8 cellular contexts compared by ENCODE assay signal in the genomic region with DNA sequence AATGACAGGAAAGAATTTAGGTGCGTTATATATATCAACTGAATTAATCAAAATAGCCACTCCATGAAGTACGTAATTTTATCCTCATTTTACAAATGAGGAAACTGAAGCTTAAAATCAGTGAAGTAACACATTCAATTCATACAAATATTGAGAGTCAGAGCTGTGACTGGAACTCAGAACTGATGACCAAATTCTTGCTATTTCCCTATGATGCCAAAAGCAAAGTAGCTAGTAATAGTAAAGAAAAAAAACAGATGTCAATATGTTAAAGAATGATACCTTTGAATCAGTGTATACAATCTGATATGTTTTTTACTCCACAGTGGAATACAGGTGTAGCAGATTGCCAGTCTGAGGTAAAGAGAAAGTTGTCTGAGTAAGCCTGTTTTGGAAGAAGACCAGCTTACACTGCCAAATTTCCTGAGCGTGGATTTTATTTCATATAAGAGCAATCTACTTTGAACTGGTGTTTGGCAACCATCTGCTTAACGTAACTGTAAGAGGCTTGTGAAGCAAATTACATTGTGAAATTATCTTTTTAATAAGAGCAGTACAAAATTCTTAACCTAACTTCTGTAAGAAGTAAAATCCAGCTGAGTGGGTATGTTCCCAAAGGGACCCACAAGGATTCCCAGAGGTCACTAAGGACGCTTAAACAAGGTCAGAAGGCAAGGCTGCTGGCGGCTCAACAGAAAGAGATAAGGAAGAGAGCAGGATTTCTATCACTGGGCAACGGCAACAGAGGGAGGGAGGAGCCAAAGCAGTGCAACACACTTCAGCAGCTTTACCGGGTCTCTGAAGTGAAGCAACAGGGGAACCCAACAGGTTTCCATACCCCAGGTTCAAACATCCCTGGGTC.
A peak's percentile ranks its signal among the peaks of the same experiment; 100 is the strongest.
DNase-seq lines count a peak whose midpoint lies in the region; ATAC-seq and TF ChIP-seq lines count a peak whose summit lies in the region.

No MANE protein-coding gene starts in this region.

- H3K79me2 ChIP-seq in GM23338 (replicated peaks; ENCODE audit: insufficient read depth), result no peaks in the 10 kb centered on the region

- H4K20me1 ChIP-seq in GM23338 (replicated peaks; ENCODE audit: insufficient read depth), result no peaks in the 10 kb centered on the region

- H3K27ac Mint-ChIP-seq in GM23338, result peak overlapping the region; percentile 86
- H3K27ac Mint-ChIP-seq in endodermal cell, result peak overlapping the region; percentile 33

- in situ Hi-C loops in GM13977 (cut with MboI; ENCODE audit: low pct_unique_long_range_greater_than_20kb, low sequenced_read_pairs, unreplicated experiment), result no loop called here

- H3K27ac ChIP-seq in GM23338 (ENCODE audit: low read depth) (0 out of 2 replicates have a peak overlapping the region, but pooled peaks have one; percentile 8), endodermal cell (ENCODE audit: low read depth, low read length) (no peak overlapping the region)

- H3K27me3 ChIP-seq in GM23338 (ENCODE audit: insufficient read depth) (no peaks in the 10 kb centered on the region), endodermal cell (ENCODE audit: control insufficient read depth, insufficient read depth, low read length, poor library complexity, severe bottlenecking) (no peaks in the 10 kb centered on the region), neuron (ENCODE audit: insufficient read depth, low read length) (no peaks in the 10 kb centered on the region)

- peak; percentile 93 for ATAC-seq in GM23338

- no peaks in the 10 kb centered on the region for H3K27me3 Mint-ChIP-seq in GM23338 (ENCODE audit: insufficient read depth, low read depth, poor library complexity)
- no peaks in the 10 kb centered on the region for H3K27me3 Mint-ChIP-seq in endodermal cell (ENCODE audit: insufficient read depth)

- no peaks in the 10 kb centered on the region for H3K9me2 ChIP-seq in GM23338 (ENCODE audit: insufficient read depth)

- no peak for TF ChIP-seq CTCF in GM23338 (conservative IDR thresholded peaks at IDR 0.05; ENCODE audit: low read depth in 2 of 2)
- TF ChIP-seq CTCF in endodermal cell (conservative IDR thresholded peaks at IDR 0.05), result no peak
- no peak for TF ChIP-seq CTCF in GM13977 (IDR thresholded peaks at IDR 0.05; ENCODE audit: extremely low read depth, insufficient read depth, missing control alignments)

- H3K4me3 Mint-ChIP-seq in GM23338 (no peak overlapping the region), endodermal cell (no peak overlapping the region)

- no peaks in the 10 kb centered on the region for H3K9me3 ChIP-seq in endodermal cell (ENCODE audit: control insufficient read depth, low read length)
- no peaks in the 10 kb centered on the region for H3K9me3 ChIP-seq in neuron (ENCODE audit: low read length)

- H3K4me1 ChIP-seq in GM23338 (ENCODE audit: insufficient read depth) (peaks cover 24% of the 10 kb centered on the region), endodermal cell (ENCODE audit: control insufficient read depth, insufficient read depth, low read length) (peaks cover 2% of the 10 kb centered on the region), neuron (ENCODE audit: insufficient read depth, low read length) (peaks cover 16% of the 10 kb centered on the region)

- H3K36me3 Mint-ChIP-seq in GM23338 (ENCODE audit: low read depth) (no peaks in the 10 kb centered on the region), endodermal cell (ENCODE audit: low read depth) (no peaks in the 10 kb centered on the region)

- peaks cover 28% of the 10 kb centered on the region for H3K4me1 Mint-ChIP-seq in GM23338
- peaks cover 14% of the 10 kb centered on the region for H3K4me1 Mint-ChIP-seq in endodermal cell

- no peak overlapping the region for H3K9ac ChIP-seq in endodermal cell (ENCODE audit: extremely low read depth, low read length, poor library complexity, severe bottlenecking)

- DNase-seq in DMS153 treated with DMSO at 0.1 percent for 48 hours (lab: John Stamatoyannopoulos, UW; ENCODE audit: unreplicated experiment) (peak; percentile 70), GM23338 (ENCODE audit: low spot score) (peak; percentile 60), NCI-H774 (lab: John Stamatoyannopoulos, UW) (peak; percentile 12), endodermal cell (peak; percentile 67), NCI-H526 treated with DMSO at 0.1 percent for 48 hours (lab: John Stamatoyannopoulos, UW) (no peak), GM13977 (ENCODE audit: low spot score) (no peak), putamen (ENCODE audit: low spot score) (no peak)

- H3F3A ChIP-seq in GM23338 (replicated peaks; ENCODE audit: low read depth), result no peaks in the 10 kb centered on the region

- H3K9me3 Mint-ChIP-seq in GM23338 (no peaks in the 10 kb centered on the region), endodermal cell (no peaks in the 10 kb centered on the region)

- H3K4me3 ChIP-seq in GM23338 (no peak overlapping the region), endodermal cell (ENCODE audit: low read length) (no peak overlapping the region), neuron (ENCODE audit: low read length) (peak overlapping the region; percentile 21)

- 68 to 69% methylated on average over 5 to 8 of the region's 8 CpGs for WGBS in endodermal cell (ENCODE audit: insufficient coverage in 1 of 2, insufficient read length in 1 of 2), 2 experiments

- H2AFZ ChIP-seq in GM23338 (peak overlapping the region; percentile 11; the same call in 1 of the 2 replicates), neuron (ENCODE audit: low read depth, low read length) (no peak overlapping the region)

- H3K36me3 ChIP-seq in GM23338 (ENCODE audit: insufficient read depth) (no peaks in the 10 kb centered on the region), endodermal cell (ENCODE audit: control insufficient read depth, insufficient read depth, low read length) (no peaks in the 10 kb centered on the region), neuron (ENCODE audit: insufficient read depth, low read length) (no peaks in the 10 kb centered on the region)

- no peak overlapping the region for H3K4me2 ChIP-seq in GM23338

TF ChIP-seq in GM23338, 12 proteins besides CTCF, POLR2A, EP300 and RAD21:
- TF ChIP-seq EZH2 (IDR thresholded peaks at IDR 0.05; ENCODE audit: low read depth, unreplicated experiment) (no peak), CREB1 (CRISPR knock-in tag; IDR thresholded peaks at IDR 0.05; ENCODE audit: low read depth) (no peak), EZH2phosphoT487 (IDR thresholded peaks at IDR 0.05; ENCODE audit: unreplicated experiment) (no peak), ZNF114 (CRISPR knock-in tag; IDR thresholded peaks at IDR 0.05) (no peak)
- TF ChIP-seq, protein P1, sequence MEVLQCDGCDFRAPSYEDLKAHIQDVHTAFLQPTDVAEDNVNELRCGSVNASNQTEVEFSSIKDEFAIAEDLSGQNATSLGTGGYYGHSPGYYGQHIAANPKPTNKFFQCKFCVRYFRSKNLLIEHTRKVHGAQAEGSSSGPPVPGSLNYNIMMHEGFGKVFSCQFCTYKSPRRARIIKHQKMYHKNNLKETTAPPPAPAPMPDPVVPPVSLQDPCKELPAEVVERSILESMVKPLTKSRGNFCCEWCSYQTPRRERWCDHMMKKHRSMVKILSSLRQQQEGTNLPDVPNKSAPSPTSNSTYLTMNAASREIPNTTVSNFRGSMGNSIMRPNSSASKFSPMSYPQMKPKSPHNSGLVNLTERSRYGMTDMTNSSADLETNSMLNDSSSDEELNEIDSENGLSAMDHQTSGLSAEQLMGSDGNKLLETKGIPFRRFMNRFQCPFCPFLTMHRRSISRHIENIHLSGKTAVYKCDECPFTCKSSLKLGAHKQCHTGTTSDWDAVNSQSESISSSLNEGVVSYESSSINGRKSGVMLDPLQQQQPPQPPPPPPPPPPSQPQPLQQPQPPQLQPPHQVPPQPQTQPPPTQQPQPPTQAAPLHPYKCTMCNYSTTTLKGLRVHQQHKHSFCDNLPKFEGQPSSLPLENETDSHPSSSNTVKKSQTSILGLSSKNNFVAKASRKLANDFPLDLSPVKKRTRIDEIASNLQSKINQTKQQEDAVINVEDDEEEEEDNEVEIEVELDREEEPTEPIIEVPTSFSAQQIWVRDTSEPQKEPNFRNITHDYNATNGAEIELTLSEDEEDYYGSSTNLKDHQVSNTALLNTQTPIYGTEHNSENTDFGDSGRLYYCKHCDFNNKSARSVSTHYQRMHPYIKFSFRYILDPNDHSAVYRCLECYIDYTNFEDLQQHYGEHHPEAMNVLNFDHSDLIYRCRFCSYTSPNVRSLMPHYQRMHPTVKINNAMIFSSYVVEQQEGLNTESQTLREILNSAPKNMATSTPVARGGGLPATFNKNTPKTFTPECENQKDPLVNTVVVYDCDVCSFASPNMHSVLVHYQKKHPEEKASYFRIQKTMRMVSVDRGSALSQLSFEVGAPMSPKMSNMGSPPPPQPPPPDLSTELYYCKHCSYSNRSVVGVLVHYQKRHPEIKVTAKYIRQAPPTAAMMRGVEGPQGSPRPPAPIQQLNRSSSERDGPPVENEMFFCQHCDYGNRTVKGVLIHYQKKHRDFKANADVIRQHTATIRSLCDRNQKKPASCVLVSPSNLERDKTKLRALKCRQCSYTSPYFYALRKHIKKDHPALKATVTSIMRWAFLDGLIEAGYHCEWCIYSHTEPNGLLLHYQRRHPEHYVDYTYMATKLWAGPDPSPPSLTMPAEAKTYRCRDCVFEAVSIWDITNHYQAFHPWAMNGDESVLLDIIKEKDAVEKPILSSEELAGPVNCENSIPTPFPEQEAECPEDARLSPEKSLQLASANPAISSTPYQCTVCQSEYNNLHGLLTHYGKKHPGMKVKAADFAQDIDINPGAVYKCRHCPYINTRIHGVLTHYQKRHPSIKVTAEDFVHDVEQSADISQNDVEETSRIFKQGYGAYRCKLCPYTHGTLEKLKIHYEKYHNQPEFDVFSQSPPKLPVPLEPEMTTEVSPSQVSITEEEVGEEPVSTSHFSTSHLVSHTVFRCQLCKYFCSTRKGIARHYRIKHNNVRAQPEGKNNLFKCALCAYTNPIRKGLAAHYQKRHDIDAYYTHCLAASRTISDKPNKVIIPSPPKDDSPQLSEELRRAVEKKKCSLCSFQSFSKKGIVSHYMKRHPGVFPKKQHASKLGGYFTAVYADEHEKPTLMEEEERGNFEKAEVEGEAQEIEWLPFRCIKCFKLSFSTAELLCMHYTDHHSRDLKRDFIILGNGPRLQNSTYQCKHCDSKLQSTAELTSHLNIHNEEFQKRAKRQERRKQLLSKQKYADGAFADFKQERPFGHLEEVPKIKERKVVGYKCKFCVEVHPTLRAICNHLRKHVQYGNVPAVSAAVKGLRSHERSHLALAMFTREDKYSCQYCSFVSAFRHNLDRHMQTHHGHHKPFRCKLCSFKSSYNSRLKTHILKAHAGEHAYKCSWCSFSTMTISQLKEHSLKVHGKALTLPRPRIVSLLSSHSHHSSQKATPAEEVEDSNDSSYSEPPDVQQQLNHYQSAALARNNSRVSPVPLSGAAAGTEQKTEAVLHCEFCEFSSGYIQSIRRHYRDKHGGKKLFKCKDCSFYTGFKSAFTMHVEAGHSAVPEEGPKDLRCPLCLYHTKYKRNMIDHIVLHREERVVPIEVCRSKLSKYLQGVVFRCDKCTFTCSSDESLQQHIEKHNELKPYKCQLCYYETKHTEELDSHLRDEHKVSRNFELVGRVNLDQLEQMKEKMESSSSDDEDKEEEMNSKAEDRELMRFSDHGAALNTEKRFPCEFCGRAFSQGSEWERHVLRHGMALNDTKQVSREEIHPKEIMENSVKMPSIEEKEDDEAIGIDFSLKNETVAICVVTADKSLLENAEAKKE (CRISPR knock-in tag; IDR thresholded peaks at IDR 0.05), result no peak

Comparison
In these comparisons a context has a peak if more than half of its experiments do, and no peak if none do; other contexts are left out.
1. DNase-seq: peak in DMS153 treated with DMSO at 0.1 percent for 48 hours (single experiment), GM23338 (single experiment), NCI-H774 (single experiment) and endodermal cell (single experiment); none in NCI-H526 treated with DMSO at 0.1 percent for 48 hours (single experiment), GM13977 (single experiment) and putamen (single experiment).